Comparison of ENCODE assay signal across 8 cellular contexts in the genomic region with DNA sequence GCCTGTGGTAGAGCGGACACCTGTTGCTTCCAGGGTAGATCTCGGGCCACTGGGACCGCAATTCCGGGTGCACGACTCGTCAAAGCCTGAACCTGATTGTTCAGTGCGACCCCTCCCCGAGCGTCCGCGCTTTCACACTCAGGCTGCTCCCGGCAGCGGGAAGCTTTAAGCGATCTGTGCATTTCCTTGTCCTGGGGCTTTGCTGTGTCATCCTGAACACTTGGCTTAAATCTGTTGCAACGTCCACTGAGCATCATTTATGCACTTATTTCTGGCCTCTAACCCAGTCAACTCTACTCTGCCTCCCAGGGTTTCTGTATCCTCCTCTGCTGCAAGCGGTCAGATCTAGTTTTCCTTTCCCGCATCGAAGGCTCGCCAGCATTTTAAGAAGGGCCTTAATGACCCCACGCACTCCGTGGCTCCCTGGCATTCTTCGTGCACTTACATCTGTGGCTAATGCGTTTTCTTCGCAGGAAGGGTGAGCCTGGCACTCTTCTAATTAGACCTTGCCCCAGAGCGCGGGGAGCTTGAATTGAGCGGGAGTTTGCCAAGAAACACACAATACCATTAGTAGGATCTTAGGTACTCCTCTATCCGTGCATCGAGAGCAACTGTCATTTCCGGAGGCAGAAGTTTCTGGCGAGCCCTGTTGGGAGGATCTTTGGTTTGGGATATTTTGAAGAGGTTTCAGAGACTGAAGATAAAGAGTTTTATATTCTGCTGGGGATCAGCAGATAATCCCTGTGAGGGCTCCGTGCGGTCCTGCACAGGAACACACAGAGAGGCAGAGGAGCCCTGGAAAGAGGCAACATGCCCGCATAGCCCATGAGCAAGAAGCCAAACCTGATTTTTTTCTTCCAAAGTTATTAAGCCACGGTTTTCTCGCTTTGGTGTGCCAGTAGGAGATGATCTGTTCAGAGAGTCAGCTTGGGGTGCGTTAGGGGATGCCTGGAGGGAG. TPM values are rescaled to one million over a fixed set of nuclear protein-coding genes. Genes with fewer than 3 reads are reported as not detected.
DNase-seq lines count a peak whose midpoint lies in the region; ATAC-seq and TF ChIP-seq lines count a peak whose summit lies in the region.

No MANE protein-coding gene starts in this region.

- no peak for TF ChIP-seq EP300 in SK-N-SH (IDR thresholded peaks at IDR 0.05; ENCODE audit: borderline replicate concordance in 1 of 2, low read depth in 1 of 2, low read length in 1 of 2)

- H3K27ac Mint-ChIP-seq in GM23338, result no peak overlapping the region; the same call in 1 of the 2 replicates

- H3K9me2 ChIP-seq in GM23338 (ENCODE audit: insufficient read depth), result no peaks in the 10 kb centered on the region
- no peaks in the 10 kb centered on the region for H3K9me2 ChIP-seq in SK-N-SH

- H3K4me3 ChIP-seq in GM23338, result peak overlapping the region; percentile 76
- H3K4me3 ChIP-seq in SK-N-SH (ENCODE audit: low read depth in 2 of 2, low read length in 1 of 2), result peak overlapping the region; percentile 65 to 66
- peak overlapping the region; percentile 72 for H3K4me3 ChIP-seq in fibroblast of the aortic adventitia (ENCODE audit: low read depth, low read length)

- H3K27me3 ChIP-seq in GM23338 (ENCODE audit: insufficient read depth), result peaks cover 45% of the 10 kb centered on the region
- no peaks in the 10 kb centered on the region for H3K27me3 ChIP-seq in SK-N-SH (ENCODE audit: insufficient read depth)

- H3K27ac ChIP-seq in GM23338 (ENCODE audit: low read depth) (no peak overlapping the region), SK-N-SH (ENCODE audit: low read depth in 2 of 2, low read length in 1 of 2) (no peak overlapping the region)

- H3K36me3 Mint-ChIP-seq in GM23338 (ENCODE audit: low read depth), result no peaks in the 10 kb centered on the region; the same call in 2 of the 3 replicates

- CTCF ChIA-PET in SK-N-SH (lab: Yijun Ruan, JAX), result no interaction called here

- H3K9me3 Mint-ChIP-seq in GM23338, result no peaks in the 10 kb centered on the region; the same call in 2 of the 3 replicates

- H3K36me3 ChIP-seq in GM23338 (ENCODE audit: insufficient read depth) (no peaks in the 10 kb centered on the region), SK-N-SH (replicated peaks in 1 of 2; ENCODE audit: control insufficient read depth in 1 of 2, insufficient read depth in 2 of 2, low read length in 1 of 2) (peaks cover 0 to 2% of the 10 kb centered on the region in 2 experiments)

- H3F3A ChIP-seq in GM23338 (replicated peaks; ENCODE audit: low read depth), result no peaks in the 10 kb centered on the region
- H3F3A ChIP-seq in SK-N-SH (replicated peaks; ENCODE audit: insufficient read depth), result no peaks in the 10 kb centered on the region

- H2AFZ ChIP-seq in GM23338 (peak overlapping the region; percentile 96), SK-N-SH (ENCODE audit: low read depth) (peak overlapping the region; percentile 93; the same call in 1 of the 2 replicates)

- H4K20me1 ChIP-seq in GM23338 (replicated peaks; ENCODE audit: insufficient read depth), result no peaks in the 10 kb centered on the region
- no peaks in the 10 kb centered on the region for H4K20me1 ChIP-seq in SK-N-SH (ENCODE audit: insufficient read depth)

- POLR2A ChIA-PET in SK-N-SH (lab: Yijun Ruan, JAX), result no interaction called here

- H3K9ac ChIP-seq in SK-N-SH, result no peak overlapping the region

- peaks cover 24% of the 10 kb centered on the region for H3K27me3 Mint-ChIP-seq in GM23338 (ENCODE audit: insufficient read depth, low read depth, poor library complexity)

- no peaks in the 10 kb centered on the region for H3K9me3 ChIP-seq in SK-N-SH

- no peak for TF ChIP-seq CTCF in GM23338 (conservative IDR thresholded peaks at IDR 0.05; ENCODE audit: low read depth in 2 of 2)
- TF ChIP-seq CTCF in SK-N-SH (IDR thresholded peaks at IDR 0.05), result no peak
- TF ChIP-seq CTCF in fibroblast of the aortic adventitia (IDR thresholded peaks at IDR 0.05; ENCODE audit: insufficient read depth, low read length), result no peak
- no peak for TF ChIP-seq CTCF in omental fat pad (IDR thresholded peaks at IDR 0.05)

- TF ChIP-seq RAD21 in SK-N-SH (IDR thresholded peaks at IDR 0.05; ENCODE audit: low read length), result no peak

- H3K4me1 Mint-ChIP-seq in GM23338, result peaks cover 33% of the 10 kb centered on the region

- H3K79me2 ChIP-seq in GM23338 (replicated peaks; ENCODE audit: insufficient read depth) (no peaks in the 10 kb centered on the region), SK-N-SH (ENCODE audit: insufficient read depth) (no peaks in the 10 kb centered on the region)

- ATAC-seq in GM23338 (peak; percentile 41), omental fat pad (ENCODE audit: low FRiP score) (peak; percentile 51), GM21381 (IDR thresholded peaks at IDR 0.05; ENCODE audit: unreplicated experiment) (no peak)

- H3K4me1 ChIP-seq in GM23338 (ENCODE audit: insufficient read depth) (peaks cover 16% of the 10 kb centered on the region; the same call in 1 of the 2 replicates), SK-N-SH (ENCODE audit: control insufficient read depth in 1 of 2, insufficient read depth in 2 of 2, low read depth in 1 of 2, low read length in 1 of 2) (peaks cover 0 to 4% of the 10 kb centered on the region in 2 experiments; a peak in 1 of 4 replicates)

- 63% methylated on average over 33 of the region's 37 CpGs for WGBS in SK-N-SH (ENCODE audit: low lambda C conversion rate)

- H3K4me2 ChIP-seq in GM23338 (peak overlapping the region; percentile 92), SK-N-SH (peak overlapping the region; percentile 92)

- H3K4me3 Mint-ChIP-seq in GM23338, result peak overlapping the region; percentile 81

- DNase-seq in GM23338 (ENCODE audit: low spot score), result peak; percentile 49
- no peak for DNase-seq in SK-N-SH
- peak; percentile 70 for DNase-seq in fibroblast of the aortic adventitia (ENCODE audit: low read depth)
- DNase-seq in omental fat pad (ENCODE audit: low spot score), result no peak
- no peak for DNase-seq in NCI-H2107 (lab: John Stamatoyannopoulos, UW)
- no peak for DNase-seq in H4 (ENCODE audit: low spot score)
- DNase-seq in NCI-H1694 (lab: John Stamatoyannopoulos, UW), result no peak

TF ChIP-seq in GM23338, 12 proteins besides CTCF, POLR2A, EP300 and RAD21:
- TF ChIP-seq POLR2AphosphoS5 (IDR thresholded peaks at IDR 0.05; ENCODE audit: low read depth) (0 out of 2 replicates have a peak, but pooled peaks have one; percentile 6), ZNF331 (CRISPR knock-in tag; IDR thresholded peaks at IDR 0.05; ENCODE audit: low read depth) (no peak)

TF ChIP-seq in SK-N-SH, 30 proteins besides CTCF, POLR2A, EP300 and RAD21:
- no peak for TF ChIP-seq TAF1 (IDR thresholded peaks at IDR 0.05; ENCODE audit: borderline replicate concordance, low read depth, low read length)
- no peak for TF ChIP-seq NRF1 (IDR thresholded peaks at IDR 0.05; ENCODE audit: low read depth, low read length)
- no peak for TF ChIP-seq GATA2 (CRISPR knock-in tag; IDR thresholded peaks at IDR 0.05)
- TF ChIP-seq FOSL2 (IDR thresholded peaks at IDR 0.05; ENCODE audit: borderline replicate concordance, low read depth), result no peak

RNA-seq across cellular contexts. Expression of gene DDIT4L, which starts 0.7 kb away (rescaled TPM):
- 7.0 and 11.5 TPM in 2 replicates for total RNA-seq in GM23338 (2014; rRNA removed; shearing (Covaris generic))
- polyA plus RNA-seq in GM23338 (2016; fragmentation: Nextera tagmentation; extraction: Ambion mirVana) (3.2 and 3.4 TPM in 2 replicates), SK-N-SH (2012; rRNA removed) (2.1 TPM in 2 replicates)
- 3.1 and 3.4 TPM in 2 replicates for polyA plus RNA-seq in SK-N-SH (2012; cell fraction: cytosol; rRNA removed)
- polyA plus RNA-seq in SK-N-SH (2012; cell fraction: nucleus; rRNA removed), result 1.1 and 1.7 TPM in 2 replicates
- total RNA-seq in fibroblast of the aortic adventitia (ENCODE audit: low replicate concordance) (10.8 and 17.7 TPM in 2 replicates), omental fat pad (1 to 10 TPM; 1.5 to 3.2 (median 2.5) TPM)
- total RNA-seq in H4 (2014; rRNA removed; shearing (Covaris generic)), result 0.53 TPM in 1 of 2 replicates, not detected in the other

Comparison
In these comparisons a context has a peak if more than half of its experiments do, and no peak if none do; other contexts are left out.
1. DNase-seq: peak in GM23338 (single experiment) and fibroblast of the aortic adventitia (single experiment); none in SK-N-SH (single experiment), omental fat pad (single experiment), NCI-H2107 (single experiment), H4 (single experiment) and NCI-H1694 (single experiment).
2. Peak in every context shown above with its lines, with median percentiles within 50 percentile points of each other: H3K4me3 ChIP-seq.